ENCODE assay signal across 8 cellular contexts in the genomic region with DNA sequence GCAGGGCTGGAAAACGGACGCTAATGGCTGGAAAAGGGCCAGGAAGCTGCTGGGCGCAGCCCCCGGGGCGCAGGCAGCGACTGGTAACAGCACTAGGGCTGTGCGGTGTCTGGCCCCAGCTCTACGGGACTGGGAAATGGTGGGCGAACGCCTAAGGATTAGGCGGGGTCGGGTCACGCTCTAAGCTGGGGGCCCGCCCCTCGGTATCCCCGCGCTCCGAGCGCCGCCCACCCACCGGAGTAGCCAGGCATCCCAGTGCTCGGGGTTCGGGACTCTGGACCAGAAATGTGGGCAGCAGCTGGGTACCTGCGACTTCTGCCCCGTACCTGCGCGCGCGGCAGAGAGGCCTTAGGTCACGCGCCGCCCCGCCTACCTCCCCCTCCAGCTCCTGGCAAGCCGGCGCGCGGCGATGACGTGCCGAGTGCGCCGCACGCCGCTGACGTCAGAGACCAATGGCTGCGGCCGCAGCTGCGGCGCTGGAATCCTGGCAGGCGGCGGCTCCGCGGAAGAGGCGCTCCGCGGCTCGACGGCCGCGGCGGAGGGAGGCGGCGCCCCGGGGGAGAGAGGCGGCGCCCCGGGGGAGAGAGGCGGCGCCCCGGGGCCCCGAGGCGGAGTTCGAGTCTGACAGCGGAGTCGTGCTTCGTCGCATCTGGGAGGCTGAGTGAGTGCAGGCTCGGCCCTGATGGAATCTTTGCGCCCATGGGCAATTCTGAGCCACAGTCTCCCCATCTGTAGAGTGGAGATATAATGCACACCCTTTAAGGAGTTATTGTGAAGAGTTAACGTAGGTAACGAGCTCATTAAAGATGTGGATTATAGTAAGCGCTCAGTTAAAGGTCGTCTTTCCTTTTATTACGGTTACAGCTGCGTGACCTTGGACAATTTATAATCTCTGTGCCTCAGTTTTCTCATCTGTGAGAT. TPM values are rescaled to one million over a fixed set of nuclear protein-coding genes. Genes with fewer than 3 reads are reported as not detected.
DNase-seq lines count a peak whose midpoint lies in the region; ATAC-seq, FAIRE-seq and TF ChIP-seq lines count a peak whose summit lies in the region.

A gene (minus strand): TSS at position 345 of the 921 bp plus-strand sequence. CDS start 2,021 bp downstream, outside the sequence.
A gene with protein sequence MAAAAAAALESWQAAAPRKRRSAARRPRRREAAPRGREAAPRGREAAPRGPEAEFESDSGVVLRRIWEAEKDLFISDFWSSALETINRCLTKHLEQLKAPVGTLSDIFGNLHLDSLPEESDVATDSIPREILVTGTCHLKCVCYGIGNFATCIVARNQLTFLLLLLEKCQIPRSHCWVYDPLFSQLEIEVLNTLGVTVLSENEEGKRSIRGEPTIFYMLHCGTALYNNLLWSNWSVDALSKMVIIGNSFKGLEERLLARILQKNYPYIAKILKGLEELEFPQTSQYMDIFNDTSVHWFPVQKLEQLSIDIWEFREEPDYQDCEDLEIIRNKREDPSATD (plus strand): TSS at position 439 of the 921 bp plus-strand sequence. CDS start 14 bp downstream, at position 453.

- intact Hi-C loops in right cardiac atrium (cut with DNase I), result no loop called here
- intact Hi-C loops in uterus (cut with DNase I; ENCODE audit: low total_unique reads), result no loop called here

- H3K4me1 ChIP-seq in right cardiac atrium (ENCODE audit: control insufficient read depth, insufficient read depth, low read length) (peaks cover 4% of the 10 kb centered on the region), uterus (peaks cover 14 to 27% of the 10 kb centered on the region in 2 donors)

- WGBS in right cardiac atrium, result 1% methylated on average over 85 of the region's 85 CpGs

- no peaks in the 10 kb centered on the region for H3K9me3 ChIP-seq in T-helper 17 cell (ENCODE audit: control insufficient read depth, low read length, poor library complexity, severe bottlenecking)
- no peaks in the 10 kb centered on the region for H3K9me3 ChIP-seq in right cardiac atrium (ENCODE audit: control insufficient read depth, low read length)
- no peaks in the 10 kb centered on the region for H3K9me3 ChIP-seq in uterus

- peak in 2 of 4 experiments; percentile 4 to 18 for TF ChIP-seq CTCF in uterus (IDR thresholded peaks at IDR 0.05)

- H3K4me3 ChIP-seq in right cardiac atrium (ENCODE audit: low read length), result peak within 1 kb of the TSS; percentile 79
- H3K4me3 ChIP-seq in uterus, result peak within 1 kb of the TSS; percentile 80 to 96

- no peaks in the 10 kb centered on the region for H3K27me3 Mint-ChIP-seq in T-helper 17 cell

- DNase-seq in GM12892 (ENCODE audit: insufficient read length), result peak; percentile 78
- peak; percentile 90 for DNase-seq in NCI-H146 (lab: John Stamatoyannopoulos, UW)
- peak; percentile 91 to 96 (median 95) for DNase-seq in T-helper 17 cell
- peak; percentile 87 to 97 (median 96) for DNase-seq in right cardiac atrium
- DNase-seq in putamen (ENCODE audit: low spot score), result peak; percentile 88
- peak; percentile 82 to 89 for DNase-seq in uterus

- H3K36me3 Mint-ChIP-seq in T-helper 17 cell (ENCODE audit: low read depth), result peaks cover 2% of the 10 kb centered on the region

- no peaks in the 10 kb centered on the region for H3K27me3 ChIP-seq in right cardiac atrium (ENCODE audit: control insufficient read depth, insufficient read depth)
- H3K27me3 ChIP-seq in uterus, result no peaks in the 10 kb centered on the region

- H3K4me1 Mint-ChIP-seq in T-helper 17 cell, result peaks cover 56% of the 10 kb centered on the region

- peak; percentile 74 for ATAC-seq in HG02852 (IDR thresholded peaks at IDR 0.05; ENCODE audit: unreplicated experiment)
- peak; percentile 82 for ATAC-seq in T-helper 17 cell
- ATAC-seq in right cardiac atrium, result peak; percentile 94 to 95

- H3K4me3 Mint-ChIP-seq in T-helper 17 cell, result peak within 1 kb of the TSS; percentile 96

- peak within 1 kb of the TSS; percentile 97 for H3K27ac Mint-ChIP-seq in T-helper 17 cell

- H3K27ac ChIP-seq in angular gyrus (ENCODE audit: low read depth, low read length), result peak within 1 kb of the TSS; percentile 94
- H3K27ac ChIP-seq in right cardiac atrium (ENCODE audit: low read length), result peak within 1 kb of the TSS; percentile 85
- H3K27ac ChIP-seq in uterus, result peak within 1 kb of the TSS; percentile 88 to 94

- no peaks in the 10 kb centered on the region for H3K36me3 ChIP-seq in uterus

- peak; percentile 90 for FAIRE-seq in GM12892 (lab: Jason Lieb, UNC)

- TF ChIP-seq POLR2A in GM12892 (IDR thresholded peaks at IDR 0.05; ENCODE audit: low read depth, low read length) (peak; percentile 80), uterus (IDR thresholded peaks at IDR 0.05) (peak; percentile 60 to 88)

RNA-seq across cellular contexts. Expression of the first gene that starts in this region (rescaled TPM):
- polyA plus RNA-seq in GM12892 (2012; ENCODE audit: missing spikeins), result 25.8 TPM
- 10 to 100 TPM; 44.1 to 54.6 TPM for total RNA-seq in T-helper 17 cell
- total RNA-seq in right cardiac atrium, result 10 to 100 TPM; 11.4 to 14.0 (median 12.3) TPM
- 7.4 TPM for polyA plus RNA-seq in right cardiac atrium
- 10 to 100 TPM; 23.5 to 65.6 (median 43.5) TPM for total RNA-seq in uterus

RNA-seq across cellular contexts. Expression of the second gene that starts in this region (rescaled TPM):
- polyA plus RNA-seq in GM12892 (2012; ENCODE audit: missing spikeins), result 23.0 TPM
- total RNA-seq in T-helper 17 cell (10 to 100 TPM; 15.1 to 18.7 TPM), right cardiac atrium (10 to 100 TPM; 20.4 to 25.8 (median 22.3) TPM), uterus (10 to 100 TPM in 2 of 4 donors, 1 to 10 TPM in 2; 5.3 to 20.1 (median 13.9) TPM)
- 10.8 TPM for polyA plus RNA-seq in right cardiac atrium

Comparison
In these comparisons a context has a peak if more than half of its experiments do, and no peak if none do; other contexts are left out.
1. Peak in every context shown above with its lines: DNase-seq, ATAC-seq, H3K4me3 ChIP-seq and H3K27ac ChIP-seq.